ENCODE assay signal across 2 cellular contexts in the genomic region with DNA sequence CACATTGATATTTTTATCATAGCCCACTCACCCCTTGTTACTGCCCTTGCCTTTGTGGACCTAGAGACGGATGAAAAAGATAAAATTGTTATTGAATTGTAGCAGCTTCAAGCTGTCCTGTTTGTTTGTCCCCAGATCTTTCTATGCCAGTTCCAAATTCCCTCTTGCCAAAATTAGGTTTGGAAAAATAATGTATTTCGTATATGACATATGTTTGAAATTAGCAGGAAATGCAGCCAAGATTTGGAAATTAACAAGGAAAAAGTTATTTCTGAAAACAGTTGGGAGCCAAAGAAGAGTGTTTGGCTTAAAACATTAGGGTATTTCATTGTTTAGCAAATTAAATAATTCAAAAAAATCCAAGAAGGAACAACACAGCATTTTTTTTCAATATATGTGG.
TF ChIP-seq lines count a peak whose summit lies in the region.

No MANE protein-coding gene starts in this region.

TF ChIP-seq in A549, 52 proteins besides CTCF, POLR2A, EP300 and RAD21:
- TF ChIP-seq HDAC2 (IDR thresholded peaks at IDR 0.05) = no peak

TF ChIP-seq in IMR-90, 13 proteins besides CTCF, POLR2A, EP300 and RAD21:
- TF ChIP-seq RFX5 (IDR thresholded peaks at IDR 0.05; ENCODE audit: low read depth, low read length) (no peak), RCOR1 (IDR thresholded peaks at IDR 0.05; ENCODE audit: insufficient replicate concordance, low read length) (no peak), MXI1 (IDR thresholded peaks at IDR 0.05; ENCODE audit: borderline replicate concordance, low read depth, low read length) (no peak)
- TF ChIP-seq, protein P1, sequence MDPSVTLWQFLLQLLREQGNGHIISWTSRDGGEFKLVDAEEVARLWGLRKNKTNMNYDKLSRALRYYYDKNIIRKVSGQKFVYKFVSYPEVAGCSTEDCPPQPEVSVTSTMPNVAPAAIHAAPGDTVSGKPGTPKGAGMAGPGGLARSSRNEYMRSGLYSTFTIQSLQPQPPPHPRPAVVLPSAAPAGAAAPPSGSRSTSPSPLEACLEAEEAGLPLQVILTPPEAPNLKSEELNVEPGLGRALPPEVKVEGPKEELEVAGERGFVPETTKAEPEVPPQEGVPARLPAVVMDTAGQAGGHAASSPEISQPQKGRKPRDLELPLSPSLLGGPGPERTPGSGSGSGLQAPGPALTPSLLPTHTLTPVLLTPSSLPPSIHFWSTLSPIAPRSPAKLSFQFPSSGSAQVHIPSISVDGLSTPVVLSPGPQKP (IDR thresholded peaks at IDR 0.05; ENCODE audit: borderline replicate concordance, low read depth, low read length) = no peak
- TF ChIP-seq, protein P2, sequence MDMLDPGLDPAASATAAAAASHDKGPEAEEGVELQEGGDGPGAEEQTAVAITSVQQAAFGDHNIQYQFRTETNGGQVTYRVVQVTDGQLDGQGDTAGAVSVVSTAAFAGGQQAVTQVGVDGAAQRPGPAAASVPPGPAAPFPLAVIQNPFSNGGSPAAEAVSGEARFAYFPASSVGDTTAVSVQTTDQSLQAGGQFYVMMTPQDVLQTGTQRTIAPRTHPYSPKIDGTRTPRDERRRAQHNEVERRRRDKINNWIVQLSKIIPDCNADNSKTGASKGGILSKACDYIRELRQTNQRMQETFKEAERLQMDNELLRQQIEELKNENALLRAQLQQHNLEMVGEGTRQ (IDR thresholded peaks at IDR 0.05; ENCODE audit: low read depth, low read length) = no peak
